ENCODE assay signal across 29 cellular contexts in genomic region chr4:13875160-13875559, GRCh38.
"Had no signal": no experiment of that assay in that cellular context is flagged by ENCODE, and none has a peak within 500 bp of the region (broad histone marks: within the 10 kb centered on the region; RNA-seq: fewer than 3 reads in every experiment).

No MANE protein-coding gene starts in this region.

- H3K27me3 ChIP-seq: colonic mucosa, dorsolateral prefrontal cortex, esophagus muscularis mucosa, esophagus squamous epithelium, gastrocnemius medialis, gastroesophageal sphincter, heart left ventricle, heart right ventricle had no signal

- H3K36me3 ChIP-seq: colonic mucosa, esophagus muscularis mucosa, esophagus squamous epithelium, gastrocnemius medialis, gastroesophageal sphincter, heart left ventricle, heart right ventricle had no signal

- H3K4me3 ChIP-seq: colonic mucosa, coronary artery, dorsolateral prefrontal cortex, esophagus muscularis mucosa, esophagus squamous epithelium, gastrocnemius medialis, gastroesophageal sphincter, heart left ventricle, heart right ventricle had no signal

- ATAC-seq: effector memory CD8-positive, alpha-beta T cell; esophagus mucosa; foreskin keratinocyte; gastrocnemius medialis; gastroesophageal sphincter; heart left ventricle; heart right ventricle had no signal

- H3K27ac Mint-ChIP-seq: dendritic cell treated with granulocyte-macrophage colony-stimulating factor and Interleukin-4, amounts not matched to agents 40 ng/mL and 50 ng/mL, for 4 days; effector memory CD8-positive, alpha-beta T cell; endodermal cell had no signal

- FAIRE-seq: colon, endometrium, endothelial cell of umbilical vein, frontal cortex had no signal

- H3K4me3 Mint-ChIP-seq: dendritic cell treated with granulocyte-macrophage colony-stimulating factor and Interleukin-4, amounts not matched to agents 40 ng/mL and 50 ng/mL, for 4 days; effector memory CD8-positive, alpha-beta T cell; endodermal cell had no signal

- H3K4me1 Mint-ChIP-seq: endodermal cell had no signal

- H3K9me3 ChIP-seq: colonic mucosa, esophagus muscularis mucosa, esophagus squamous epithelium, gastrocnemius medialis, gastroesophageal sphincter, heart left ventricle, heart right ventricle had no signal

- H3K27me3 Mint-ChIP-seq: effector memory CD8-positive, alpha-beta T cell had no signal

- H3K27ac ChIP-seq: colonic mucosa, coronary artery, dorsolateral prefrontal cortex, epithelial cell of prostate, esophagus muscularis mucosa, esophagus squamous epithelium, foreskin keratinocyte, gastrocnemius medialis, gastroesophageal sphincter, heart left ventricle, heart right ventricle had no signal

- DNase-seq: colonic mucosa; cortex of kidney; dermis blood vessel endothelial cell; dorsolateral prefrontal cortex; effector CD4-positive, alpha-beta T cell; effector CD8-positive, alpha-beta T cell; effector memory CD4-positive, alpha-beta T cell; effector memory CD8-positive, alpha-beta T cell; endodermal cell; erythroblast; esophagus squamous epithelium; foreskin fibroblast; foreskin keratinocyte; foreskin melanocyte; gastrocnemius medialis; glutamatergic neuron; head of caudate nucleus; heart left ventricle; heart right ventricle had no signal

- H3K4me1 ChIP-seq: colonic mucosa, esophagus muscularis mucosa, esophagus squamous epithelium, foreskin keratinocyte, gastrocnemius medialis, gastroesophageal sphincter, heart left ventricle had no signal

- H3K9me3 Mint-ChIP-seq: dendritic cell treated with granulocyte-macrophage colony-stimulating factor and Interleukin-4, amounts not matched to agents 40 ng/mL and 50 ng/mL, for 4 days; endodermal cell had no signal
